1 cellular context compared by ENCODE assay signal in genomic region chr5:150517272-150518152, GRCh38.
TF ChIP-seq lines count a peak whose summit lies in the region.

No MANE protein-coding gene starts in this region.

TF ChIP-seq in K562, 482 proteins besides CTCF, POLR2A, EP300 and RAD21 (continued from another document):
- TF ChIP-seq NKRF (IDR thresholded peaks at IDR 0.05; ENCODE audit: borderline replicate concordance) (no peak), TEAD4 (IDR thresholded peaks at IDR 0.05; ENCODE audit: low read length) (peak; percentile 6; the same call in 1 of the 2 replicates), TEAD4 (CRISPR knock-in tag; IDR thresholded peaks at IDR 0.05; ENCODE audit: borderline replicate concordance) (no peak), E2F3 (CRISPR knock-in tag; IDR thresholded peaks at IDR 0.05) (no peak), MXI1 (IDR thresholded peaks at IDR 0.05; ENCODE audit: low read depth, low read length) (no peak), MAFG (tag; conservative IDR thresholded peaks at IDR 0.05) (no peak), ZNF165 (CRISPR knock-in tag; IDR thresholded peaks at IDR 0.05; ENCODE audit: borderline replicate concordance) (no peak), FOXA3 (CRISPR knock-in tag; conservative IDR thresholded peaks at IDR 0.05 in 1 of 2, IDR thresholded peaks at IDR 0.05 in 1 of 2) (peak in 1 of 2 experiments; percentile 60; a peak in 1 of 4 replicates), TEAD1 (CRISPR knock-in tag; IDR thresholded peaks at IDR 0.05) (0 out of 4 replicates have a peak, but pooled peaks of 1 of the 2 experiments have one; percentile 50), WHSC1 (IDR thresholded peaks at IDR 0.05; ENCODE audit: low read length) (no peak), HNRNPH1 (optimal IDR thresholded peaks at IDR 0.05; ENCODE audit: low read depth, low read length) (no peak), NFIC (IDR thresholded peaks at IDR 0.05) (peak; percentile 91), ZHX1 (conservative IDR thresholded peaks at IDR 0.05; ENCODE audit: low read length) (no peak), ZNF134 (CRISPR knock-in tag; conservative IDR thresholded peaks at IDR 0.05) (no peak), ZNF280A (IDR thresholded peaks at IDR 0.05; ENCODE audit: low read depth, partially characterized antibody) (no peak), GMEB1 (CRISPR knock-in tag; IDR thresholded peaks at IDR 0.05) (no peak), STAT5B (CRISPR knock-in tag; IDR thresholded peaks at IDR 0.05) (no peak), E2F4 (CRISPR knock-in tag; IDR thresholded peaks at IDR 0.05; ENCODE audit: low read depth) (no peak), SP1 (CRISPR knock-in tag; IDR thresholded peaks at IDR 0.05) (0 out of 2 replicates have a peak, but pooled peaks have one; percentile 26), CBX1 (IDR thresholded peaks at IDR 0.05; ENCODE audit: low read depth) (no peak), ZNF239 (CRISPR knock-in tag; IDR thresholded peaks at IDR 0.05) (no peak), BRF1 (IDR thresholded peaks at IDR 0.05; ENCODE audit: borderline replicate concordance, extremely low read depth, insufficient read length) (no peak), STAT6 (CRISPR knock-in tag; IDR thresholded peaks at IDR 0.05) (no peak), ZNF511 (CRISPR knock-in tag; IDR thresholded peaks at IDR 0.05) (no peak), IRF1 (CRISPR knock-in tag; IDR thresholded peaks at IDR 0.05; ENCODE audit: borderline replicate concordance) (no peak), CUX1 (CRISPR knock-in tag; IDR thresholded peaks at IDR 0.05) (no peak), NRF1 (conservative IDR thresholded peaks at IDR 0.05 in 1 of 2, IDR thresholded peaks at IDR 0.05 in 1 of 2) (no peak), TRIM28 (IDR thresholded peaks at IDR 0.05) (no peak), ZNF121 (CRISPR knock-in tag; conservative IDR thresholded peaks at IDR 0.05) (peak; percentile 91), ZNF507 (tag; conservative IDR thresholded peaks at IDR 0.05) (no peak), NR2C2 (CRISPR knock-in tag; IDR thresholded peaks at IDR 0.05) (no peak), NR2C2 (tag; IDR thresholded peaks at IDR 0.05) (peak; percentile 42; the same call in 1 of the 2 replicates), KDM2B (CRISPR knock-in tag; IDR thresholded peaks at IDR 0.05) (no peak), ZNF133 (CRISPR knock-in tag; IDR thresholded peaks at IDR 0.05) (no peak), CBFA2T3 (IDR thresholded peaks at IDR 0.05) (peak; percentile 23; the same call in 1 of the 2 replicates), FIP1L1 (IDR thresholded peaks at IDR 0.05; ENCODE audit: low read depth, low read length, poor library complexity, severe bottlenecking) (no peak), SOX6 (IDR thresholded peaks at IDR 0.05) (no peak)
